Comparison of ENCODE assay signal across 10 cellular contexts in genomic region chr4:2583517-2583916, GRCh38. TPM values are rescaled to one million over a fixed set of nuclear protein-coding genes. Genes with fewer than 3 reads are reported as not detected.
DNase-seq lines count a peak whose midpoint lies in the region; ATAC-seq and TF ChIP-seq lines count a peak whose summit lies in the region.
"Had no signal": no experiment of that assay in that cellular context is flagged by ENCODE, and none has a peak within 500 bp of the region (broad histone marks: within the 10 kb centered on the region; RNA-seq: fewer than 3 reads in every experiment).

No MANE protein-coding gene starts in this region.

- H3K4me3 ChIP-seq in left ventricle myocardium inferior (no peak overlapping the region), upper lobe of right lung (no peak overlapping the region)

- intact Hi-C loops in Right ventricle myocardium inferior (cut with DNase I) (no loop called here), left ventricle myocardium inferior (cut with micrococcal nuclease) (no loop called here), upper lobe of right lung (cut with DNase I) (no loop called here)

- H3K36me3 ChIP-seq in left ventricle myocardium inferior (no peaks in the 10 kb centered on the region), upper lobe of right lung (no peaks in the 10 kb centered on the region)

- H3K27me3 ChIP-seq in left ventricle myocardium inferior (ENCODE audit: low read depth) = no peaks in the 10 kb centered on the region
- H3K27me3 ChIP-seq in upper lobe of right lung = no peaks in the 10 kb centered on the region

- H3K27ac ChIP-seq in left ventricle myocardium inferior (replicated peaks) = no peak overlapping the region
- peak overlapping the region; percentile 26 for H3K27ac ChIP-seq in upper lobe of right lung

- H3K9me3 ChIP-seq in left ventricle myocardium inferior (replicated peaks) (no peaks in the 10 kb centered on the region), upper lobe of right lung (no peaks in the 10 kb centered on the region)

- peaks cover 56% of the 10 kb centered on the region for H3K4me1 ChIP-seq in left ventricle myocardium inferior
- H3K4me1 ChIP-seq in upper lobe of right lung = peaks cover 50% of the 10 kb centered on the region

- DNase-seq in Right ventricle myocardium inferior (ENCODE audit: missing footprints) (no peak), left ventricle myocardium inferior (no peak), amniotic epithelial cell (ENCODE audit: low read depth) (peak; percentile 75), kidney tubule cell (ENCODE audit: low spot score) (peak; percentile 44), upper lobe of right lung (no peak), SHP77 treated with DMSO at 0.1 percent for 48 hours (lab: John Stamatoyannopoulos, UW) (no peak)
- DNase-seq: CD8-positive, alpha-beta memory T cell; MM.1S had no signal

- no peak for TF ChIP-seq CTCF in left ventricle myocardium inferior (IDR thresholded peaks at IDR 0.05; ENCODE audit: borderline replicate concordance)
- no peak for TF ChIP-seq CTCF in upper lobe of right lung (IDR thresholded peaks at IDR 0.05)

- peak; percentile 64 for ATAC-seq in Right ventricle myocardium inferior
- peak; percentile 96 for ATAC-seq in upper lobe of right lung
- ATAC-seq in activated CD4-positive, CD25-positive, alpha-beta regulatory T cell treated with anti-CD3 and anti-CD28 coated beads, Interleukin-2, amount 50 U/mL, for 24 hours = no peak
- no peak for ATAC-seq in GM21717 (IDR thresholded peaks at IDR 0.05; ENCODE audit: unreplicated experiment)

RNA-seq across cellular contexts. Expression of gene FAM193A, which starts 47.1 kb away (rescaled TPM):
- total RNA-seq in Right ventricle myocardium inferior = 14.9 TPM
- total RNA-seq in left ventricle myocardium inferior = 16.0 TPM
- 28.9 TPM for total RNA-seq in upper lobe of right lung

Comparison
In these comparisons a context has a peak if more than half of its experiments do, and no peak if none do; other contexts are left out.
1. ATAC-seq: peak in Right ventricle myocardium inferior (single experiment) and upper lobe of right lung (single experiment); none in activated CD4-positive, CD25-positive, alpha-beta regulatory T cell treated with anti-CD3 and anti-CD28 coated beads, Interleukin-2, amount 50 U/mL, for 24 hours (0 of 2) and GM21717 (single experiment).
2. DNase-seq: peak in amniotic epithelial cell (single experiment) and kidney tubule cell (single experiment); none in Right ventricle myocardium inferior (single experiment), left ventricle myocardium inferior (single experiment), upper lobe of right lung (single experiment) and SHP77 treated with DMSO at 0.1 percent for 48 hours (single experiment).